1 cellular context compared by ENCODE assay signal in genomic region chr6:108782231-108783041, GRCh38.
TF ChIP-seq lines count a peak whose summit lies in the region.

No MANE protein-coding gene starts in this region.

TF ChIP-seq in K562, 482 proteins besides CTCF, POLR2A, EP300 and RAD21 (continued from another document):
- TF ChIP-seq, protein P1, sequence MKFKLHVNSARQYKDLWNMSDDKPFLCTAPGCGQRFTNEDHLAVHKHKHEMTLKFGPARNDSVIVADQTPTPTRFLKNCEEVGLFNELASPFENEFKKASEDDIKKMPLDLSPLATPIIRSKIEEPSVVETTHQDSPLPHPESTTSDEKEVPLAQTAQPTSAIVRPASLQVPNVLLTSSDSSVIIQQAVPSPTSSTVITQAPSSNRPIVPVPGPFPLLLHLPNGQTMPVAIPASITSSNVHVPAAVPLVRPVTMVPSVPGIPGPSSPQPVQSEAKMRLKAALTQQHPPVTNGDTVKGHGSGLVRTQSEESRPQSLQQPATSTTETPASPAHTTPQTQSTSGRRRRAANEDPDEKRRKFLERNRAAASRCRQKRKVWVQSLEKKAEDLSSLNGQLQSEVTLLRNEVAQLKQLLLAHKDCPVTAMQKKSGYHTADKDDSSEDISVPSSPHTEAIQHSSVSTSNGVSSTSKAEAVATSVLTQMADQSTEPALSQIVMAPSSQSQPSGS (CRISPR knock-in tag; IDR thresholded peaks at IDR 0.05): no peak
- TF ChIP-seq RFX1 (IDR thresholded peaks at IDR 0.05): no peak
- TF ChIP-seq NRF1 (conservative IDR thresholded peaks at IDR 0.05 in 1 of 2, IDR thresholded peaks at IDR 0.05 in 1 of 2): no peak
- 0 out of 4 replicates have a peak, but pooled peaks of 1 of the 2 experiments have one; percentile 34 for TF ChIP-seq MLLT1 (IDR thresholded peaks at IDR 0.05)
- TF ChIP-seq RBM15 (IDR thresholded peaks at IDR 0.05; ENCODE audit: insufficient read depth, low read length): no peak
- peak; percentile 86 for TF ChIP-seq ATF3 (IDR thresholded peaks at IDR 0.05)
- 0 out of 2 replicates have a peak, but pooled peaks have one; percentile 75 for TF ChIP-seq ATF3 (CRISPR knock-in tag; conservative IDR thresholded peaks at IDR 0.05)
- TF ChIP-seq C11orf30 (IDR thresholded peaks at IDR 0.05; ENCODE audit: low read depth): peak; percentile 7; the same call in 1 of the 2 replicates
- peak; percentile 90 for TF ChIP-seq JUND (IDR thresholded peaks at IDR 0.05; ENCODE audit: borderline replicate concordance, low read depth, low read length)
- peak; percentile 89; the same call in 2 of the 3 replicates for TF ChIP-seq JUND (tag; IDR thresholded peaks at IDR 0.05; ENCODE audit: borderline replicate concordance, low read depth, low read length)
- no peak for TF ChIP-seq ATF1 (CRISPR knock-in tag; IDR thresholded peaks at IDR 0.05)
- TF ChIP-seq ATF1 (tag; IDR thresholded peaks at IDR 0.05): peak; percentile 43; the same call in 1 of the 2 replicates
- peak; percentile 88 to 91 for TF ChIP-seq MNT (conservative IDR thresholded peaks at IDR 0.05)
- TF ChIP-seq STAG1 (CRISPR knock-in tag; IDR thresholded peaks at IDR 0.05; ENCODE audit: borderline replicate concordance): peak; percentile 54; the same call in 1 of the 2 replicates
